12 cellular contexts compared by ENCODE assay signal in genomic region chr10:91598211-91598981, GRCh38. TPM values are rescaled to one million over a fixed set of nuclear protein-coding genes. Genes with fewer than 3 reads are reported as not detected.
DNase-seq lines count a peak whose midpoint lies in the region; ATAC-seq and TF ChIP-seq lines count a peak whose summit lies in the region.
"Had no signal": no experiment of that assay in that cellular context is flagged by ENCODE, and none has a peak within 500 bp of the region (broad histone marks: within the 10 kb centered on the region; RNA-seq: fewer than 3 reads in every experiment).

No MANE protein-coding gene starts in this region.

- H3K79me2 ChIP-seq in fibroblast of lung (ENCODE audit: control insufficient read depth, insufficient read depth, low read length), result no peaks in the 10 kb centered on the region

- TF ChIP-seq CTCF in fibroblast of lung (conservative IDR thresholded peaks at IDR 0.05 in 1 of 2, IDR thresholded peaks at IDR 0.05 in 1 of 2; ENCODE audit: low read depth in 1 of 2, low read length in 2 of 2) (no peak), gastrocnemius medialis (IDR thresholded peaks at IDR 0.05 in 4 of 5, conservative IDR thresholded peaks at IDR 0.05 in 1 of 5) (no peak)

- ATAC-seq in gastrocnemius medialis, result no peak
- no peak for ATAC-seq in HG03432 (IDR thresholded peaks at IDR 0.05; ENCODE audit: unreplicated experiment)
- no peak for ATAC-seq in HG03095 (IDR thresholded peaks at IDR 0.05; ENCODE audit: unreplicated experiment)
- ATAC-seq: T-helper 17 cell had no signal

- H3K9me3 ChIP-seq in fibroblast of lung (ENCODE audit: control insufficient read depth, insufficient read depth, low read depth, low read length) (no peaks in the 10 kb centered on the region), gastrocnemius medialis (no peaks in the 10 kb centered on the region)
- H3K9me3 ChIP-seq: tibial nerve had no signal

- no peak overlapping the region for H2AFZ ChIP-seq in fibroblast of lung (ENCODE audit: low read length)

- H3K4me3 ChIP-seq in fibroblast of lung (replicated peaks in 1 of 4; ENCODE audit: control extremely low read depth in 1 of 4, insufficient read depth in 1 of 4, low read depth in 3 of 4, low read length in 4 of 4) (no peak overlapping the region), gastrocnemius medialis (no peak overlapping the region)
- H3K4me3 ChIP-seq: tibial nerve had no signal

- no peak overlapping the region for H3K9ac ChIP-seq in fibroblast of lung (ENCODE audit: insufficient read depth, low read length)

- DNase-seq in GM03348 (ENCODE audit: low spot score), result peak; percentile 50
- DNase-seq in SW 1271 (lab: John Stamatoyannopoulos, UW), result peak; percentile 32 to 65
- DNase-seq in fibroblast of lung (ENCODE audit: low read depth in 2 of 2), result peak; percentile 92 to 93
- DNase-seq in gastrocnemius medialis, result no peak
- DNase-seq in NCI-H1694 (lab: John Stamatoyannopoulos, UW), result no peak
- DNase-seq in DMS153 treated with DMSO at 0.1 percent for 48 hours (lab: John Stamatoyannopoulos, UW; ENCODE audit: unreplicated experiment), result no peak
- DNase-seq: activated T-cell treated with anti-CD3 and anti-CD28 coated beads, Interleukin-2, amount 50 U/mL, for 24 hours; DMS153; T-helper 17 cell had no signal

- no peak overlapping the region for H3K27ac ChIP-seq in fibroblast of lung (ENCODE audit: insufficient read depth, low read length)
- peak overlapping the region; percentile 67 to 90 (median 74) for H3K27ac ChIP-seq in gastrocnemius medialis

- intact Hi-C loops in gastrocnemius medialis (cut with DNase I; ENCODE audit: low total_unique reads), result no loop called here

- no peak for TF ChIP-seq POLR2A in gastrocnemius medialis (IDR thresholded peaks at IDR 0.05)

- H3K27me3 ChIP-seq in fibroblast of lung (ENCODE audit: control insufficient read depth, insufficient read depth, low read length) (no peaks in the 10 kb centered on the region), gastrocnemius medialis (no peaks in the 10 kb centered on the region)
- H3K27me3 ChIP-seq: tibial nerve had no signal

- no peak overlapping the region for H3K4me2 ChIP-seq in fibroblast of lung (ENCODE audit: extremely low read depth, insufficient read depth, low read length)

- H4K20me1 ChIP-seq in fibroblast of lung (ENCODE audit: control insufficient read depth, extremely low read depth, insufficient read depth, low read length), result no peaks in the 10 kb centered on the region

- H3K4me1 ChIP-seq in fibroblast of lung (ENCODE audit: control insufficient read depth, extremely low read depth, insufficient read depth, low read length) (peaks cover 13% of the 10 kb centered on the region), gastrocnemius medialis (peaks cover 49 to 56% of the 10 kb centered on the region in 2 donors)

- H3K36me3 ChIP-seq in fibroblast of lung (ENCODE audit: control insufficient read depth, insufficient read depth, low read length) (no peaks in the 10 kb centered on the region), gastrocnemius medialis (no peaks in the 10 kb centered on the region)
- H3K36me3 ChIP-seq: tibial nerve had no signal

- in situ Hi-C loops in gastrocnemius medialis (cut with MboI; ENCODE audit: low sequenced_read_pairs in 4 of 4), result no loop called here

RNA-seq across cellular contexts. Expression of gene PPP1R3C, which starts 34.5 kb away (rescaled TPM):
- total RNA-seq in fibroblast of lung (94.5 and 125 TPM in 2 replicates), gastrocnemius medialis (10 to 100 TPM in 3 of 4 donors, 1 to 10 TPM in 1; 6.6 to 90.7 (median 65.5) TPM)
- 25.0 and 67.8 TPM in 2 replicates for polyA plus RNA-seq in fibroblast of lung
- polyA plus RNA-seq in fibroblast of lung (2012), result 22.3 and 47.5 TPM in 2 replicates
- 26.6 and 47.5 TPM in 2 replicates for polyA minus RNA-seq in fibroblast of lung (ENCODE audit: low replicate concordance)

Comparison
In these comparisons a context has a peak if more than half of its experiments do, and no peak if none do; other contexts are left out.
1. DNase-seq: peak in GM03348 (single experiment), SW 1271 (2 of 2) and fibroblast of lung (2 of 2); none in gastrocnemius medialis (0 of 2), NCI-H1694 (single experiment) and DMS153 treated with DMSO at 0.1 percent for 48 hours (single experiment).